Comparison of ENCODE assay signal across 20 cellular contexts in the genomic region with DNA sequence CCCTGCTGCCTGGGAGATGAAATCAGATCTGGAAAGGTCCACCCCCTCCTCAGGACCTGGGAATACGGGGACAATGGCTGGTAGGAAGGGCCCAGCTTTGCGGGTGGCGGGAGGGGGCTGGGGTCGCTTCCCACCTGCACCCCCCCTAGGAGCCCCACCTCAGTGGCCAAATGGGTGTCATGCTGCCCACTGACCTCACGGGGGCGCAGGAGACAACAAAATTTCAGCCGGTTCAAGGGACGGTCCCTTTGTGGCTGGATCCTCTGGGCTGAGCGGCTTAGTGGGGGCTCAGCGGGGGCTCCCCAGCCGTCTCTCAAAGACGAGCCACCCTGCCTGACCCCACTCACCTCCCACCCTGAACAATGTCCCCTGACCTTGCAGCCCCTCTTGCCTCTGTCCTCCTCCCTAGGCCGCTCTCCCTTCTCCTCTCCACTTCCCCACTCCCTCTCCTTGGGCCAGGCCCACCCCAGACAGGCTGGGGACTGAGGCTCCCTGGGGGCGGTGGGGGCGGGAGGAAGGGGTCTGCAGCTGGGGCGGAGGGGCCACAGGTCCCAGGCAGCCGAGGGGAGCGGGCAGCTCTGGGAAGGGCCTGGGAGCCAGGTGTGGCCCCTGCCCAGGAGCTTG. TPM values are rescaled to one million over a fixed set of nuclear protein-coding genes. Genes with fewer than 3 reads are reported as not detected.
DNase-seq lines count a peak whose midpoint lies in the region; ATAC-seq, FAIRE-seq and TF ChIP-seq lines count a peak whose summit lies in the region.
"Had no signal": no experiment of that assay in that cellular context is flagged by ENCODE, and none has a peak within 500 bp of the region (broad histone marks: within the 10 kb centered on the region; RNA-seq: fewer than 3 reads in every experiment).

No MANE protein-coding gene starts in this region.

- no peak overlapping the region for H3K4me3 ChIP-seq in keratinocyte (ENCODE audit: control insufficient read depth in 2 of 3, extremely low read depth in 1 of 3, insufficient read depth in 2 of 3, low read depth in 1 of 3, low read length in 3 of 3)
- H3K4me3 ChIP-seq: lung, spleen, thyroid gland had no signal

- H3K9me3 Mint-ChIP-seq in activated T-cell treated with anti-CD3 and anti-CD28 coated beads, Interleukin-2, amount 50 U/mL, for 4 hours, result no peaks in the 10 kb centered on the region
- no peaks in the 10 kb centered on the region for H3K9me3 Mint-ChIP-seq in T-cell
- no peaks in the 10 kb centered on the region for H3K9me3 Mint-ChIP-seq in stimulated activated effector memory CD8-positive, alpha-beta T cell treated with anti-CD3 and anti-CD28 coated beads, Interleukin-12 subunit alpha, Interleukin-12 subunit beta, amount 100 ng/mL, for 72 hours
- H3K9me3 Mint-ChIP-seq: nephron had no signal

- CTCF ChIA-PET in T-cell (lab: Charles Lee), result interaction anchor here (0.6 to 5.5 kb wide), 7 partner anchors 112 to 385 kb away, joined by 3 to 41 read pairs (median 6); no protein-coding TSS in a partner anchor

- dilution Hi-C loops in keratinocyte (cut with MboI; ENCODE audit: extremely low pct_ligation_motif_present, low sequenced_read_pairs), result no loop called here

- no peaks in the 10 kb centered on the region for H3K9me1 ChIP-seq in keratinocyte (ENCODE audit: control insufficient read depth, extremely low read depth, insufficient read depth, low read length)

- no peaks in the 10 kb centered on the region for H3K36me3 Mint-ChIP-seq in activated T-cell treated with anti-CD3 and anti-CD28 coated beads, Interleukin-2, amount 50 U/mL, for 4 hours (ENCODE audit: insufficient read depth)
- no peaks in the 10 kb centered on the region for H3K36me3 Mint-ChIP-seq in T-cell
- no peaks in the 10 kb centered on the region for H3K36me3 Mint-ChIP-seq in stimulated activated effector memory CD8-positive, alpha-beta T cell treated with anti-CD3 and anti-CD28 coated beads, Interleukin-12 subunit alpha, Interleukin-12 subunit beta, amount 100 ng/mL, for 72 hours

- POLR2A ChIA-PET in T-cell (lab: Charles Lee), result interaction anchor here in 1 of 2 donors (0.6 kb wide), 1 partner anchor 109 kb away, joined by 5 read pairs; no protein-coding TSS in a partner anchor

- no peak overlapping the region for H3K9ac ChIP-seq in keratinocyte (ENCODE audit: control insufficient read depth, extremely low read depth, insufficient read depth, low read length)

- no peaks in the 10 kb centered on the region for H3K79me2 ChIP-seq in keratinocyte (ENCODE audit: control insufficient read depth, insufficient read depth, low read length)

- H3K27me3 ChIP-seq in keratinocyte (ENCODE audit: control insufficient read depth, extremely low read depth, insufficient read depth, low read length), result no peaks in the 10 kb centered on the region
- H3K27me3 ChIP-seq: spleen, thyroid gland had no signal

- H4K20me1 ChIP-seq in keratinocyte (ENCODE audit: control insufficient read depth, extremely low read depth, insufficient read depth, low read length), result no peaks in the 10 kb centered on the region

- peak; percentile 48 for FAIRE-seq in keratinocyte (lab: Jason Lieb, UNC)

- no peak overlapping the region for H3K4me2 ChIP-seq in keratinocyte (ENCODE audit: control insufficient read depth, extremely low read depth, insufficient read depth, low read depth, low read length)

- no peak overlapping the region for H3K27ac ChIP-seq in keratinocyte (ENCODE audit: control insufficient read depth, insufficient read depth, low read length)
- H3K27ac ChIP-seq: spleen, thyroid gland had no signal

- H3K27ac Mint-ChIP-seq in T-cell, result no peak overlapping the region
- H3K27ac Mint-ChIP-seq in stimulated activated effector memory CD8-positive, alpha-beta T cell treated with anti-CD3 and anti-CD28 coated beads, Interleukin-12 subunit alpha, Interleukin-12 subunit beta, amount 100 ng/mL, for 72 hours, result no peak overlapping the region
- H3K27ac Mint-ChIP-seq: nephron, progenitor cell of endocrine pancreas had no signal

- peak; percentile 58 to 74 for ATAC-seq in activated T-cell treated with anti-CD3 and anti-CD28 coated beads, Interleukin-2, amount 50 U/mL, for 4 hours
- ATAC-seq in T-cell (replicated peaks in 1 of 4) (peak; percentile 44 to 63 (median 53)), HG02973 (IDR thresholded peaks at IDR 0.05; ENCODE audit: unreplicated experiment) (no peak)
- ATAC-seq in stimulated activated effector memory CD8-positive, alpha-beta T cell treated with anti-CD3 and anti-CD28 coated beads, Interleukin-12 subunit alpha, Interleukin-12 subunit beta, amount 100 ng/mL, for 72 hours, result peak; percentile 55

- H2AFZ ChIP-seq in keratinocyte (ENCODE audit: control insufficient read depth, low read length), result no peak overlapping the region

- DNase-seq in activated T-cell treated with anti-CD3 and anti-CD28 coated beads, Interleukin-2, amount 50 U/mL, for 4 hours, result no peak
- DNase-seq in activated T-cell treated with anti-CD3 and anti-CD28 coated beads for 4 hours (no peak), T-cell (no peak), keratinocyte (ENCODE audit: low read depth, low spot score) (no peak), NCI-H2227 treated with DMSO at 0.1 percent for 48 hours (lab: John Stamatoyannopoulos, UW) (no peak), DMS 273 treated with DMSO at 0.1 percent for 48 hours (lab: John Stamatoyannopoulos, UW) (no peak)
- DNase-seq in stimulated activated effector memory CD8-positive, alpha-beta T cell treated with anti-CD3 and anti-CD28 coated beads, Interleukin-12 subunit alpha, Interleukin-12 subunit beta, amount 100 ng/mL, for 72 hours (ENCODE audit: low spot score in 2 of 2), result no peak
- DNase-seq: activated CD4-positive, CD25-positive, alpha-beta regulatory T cell; amygdala; C1 segment of cervical spinal cord; NCI-H1436; NCI-H226; spleen; thyroid gland had no signal

- no peaks in the 10 kb centered on the region for H3K4me1 Mint-ChIP-seq in activated T-cell treated with anti-CD3 and anti-CD28 coated beads, Interleukin-2, amount 50 U/mL, for 4 hours (ENCODE audit: low read depth)
- H3K4me1 Mint-ChIP-seq in T-cell, result no peaks in the 10 kb centered on the region
- H3K4me1 Mint-ChIP-seq in stimulated activated effector memory CD8-positive, alpha-beta T cell treated with anti-CD3 and anti-CD28 coated beads, Interleukin-12 subunit alpha, Interleukin-12 subunit beta, amount 100 ng/mL, for 72 hours, result no peaks in the 10 kb centered on the region
- H3K4me1 Mint-ChIP-seq: nephron had no signal

- H3K36me3 ChIP-seq in keratinocyte (ENCODE audit: control insufficient read depth in 2 of 2, extremely low read depth in 1 of 2, insufficient read depth in 2 of 2, low read length in 2 of 2), result no peaks in the 10 kb centered on the region
- H3K36me3 ChIP-seq: spleen, thyroid gland had no signal

- H3K4me3 Mint-ChIP-seq in activated T-cell treated with anti-CD3 and anti-CD28 coated beads, Interleukin-2, amount 50 U/mL, for 4 hours, result no peak overlapping the region
- H3K4me3 Mint-ChIP-seq in T-cell, result no peak overlapping the region
- no peak overlapping the region for H3K4me3 Mint-ChIP-seq in stimulated activated effector memory CD8-positive, alpha-beta T cell treated with anti-CD3 and anti-CD28 coated beads, Interleukin-12 subunit alpha, Interleukin-12 subunit beta, amount 100 ng/mL, for 72 hours
- H3K4me3 Mint-ChIP-seq: nephron had no signal

- H3K27me3 Mint-ChIP-seq in activated T-cell treated with anti-CD3 and anti-CD28 coated beads, Interleukin-2, amount 50 U/mL, for 4 hours (ENCODE audit: low read depth), result no peaks in the 10 kb centered on the region
- no peaks in the 10 kb centered on the region for H3K27me3 Mint-ChIP-seq in T-cell
- H3K27me3 Mint-ChIP-seq: progenitor cell of endocrine pancreas had no signal

- H3K4me1 ChIP-seq in keratinocyte (ENCODE audit: control insufficient read depth, extremely low read depth, insufficient read depth, low read length), result no peaks in the 10 kb centered on the region
- H3K4me1 ChIP-seq: spleen, thyroid gland had no signal

- no peaks in the 10 kb centered on the region for H3K9me3 ChIP-seq in keratinocyte (ENCODE audit: control insufficient read depth, low read depth, low read length)
- H3K9me3 ChIP-seq: spleen, thyroid gland had no signal

- no peak for TF ChIP-seq CTCF in keratinocyte (optimal IDR thresholded peaks at IDR 0.05 in 1 of 3, IDR thresholded peaks at IDR 0.05 in 1 of 3, conservative IDR thresholded peaks at IDR 0.05 in 1 of 3; ENCODE audit: extremely low read depth in 1 of 3, insufficient read depth in 2 of 3, low read length in 3 of 3)

RNA-seq across cellular contexts. Expression of gene H19, which starts 39.3 kb away (rescaled TPM):
- total RNA-seq in activated T-cell treated with anti-CD3 and anti-CD28 coated beads, Interleukin-2, amount 50 U/mL, for 4 hours, result 1 to 10 TPM in 1 of 3 donors, under 1 TPM in 2; 0.54 to 1.5 (median 0.79) TPM
- total RNA-seq in T-cell, result 1 to 10 TPM in 3 of 5 donors, not detected in 2; 1.7 to 2.3 (median 2.0) TPM
- 1.9 to 26.9 TPM (median 15.6 TPM) in 3 replicates for polyA plus RNA-seq in keratinocyte
- 8.1 TPM for polyA plus RNA-seq in keratinocyte (2011; ENCODE audit: low read depth)
- polyA plus RNA-seq in keratinocyte (2011; cell fraction: cytosol; rRNA removed), result 4.3 and 7.7 TPM in 2 replicates
- 3.3 and 6.4 TPM in 2 replicates for polyA plus RNA-seq in keratinocyte (2011; cell fraction: nucleus; rRNA removed)
- polyA plus RNA-seq in keratinocyte (2012; ENCODE audit: low replicate concordance), result 4.8 and 7.3 TPM in 2 replicates
- polyA minus RNA-seq in keratinocyte, result 2.0 to 8.4 TPM (median 4.5 TPM) in 3 replicates
- 7.9 TPM for polyA minus RNA-seq in keratinocyte (2011; cell fraction: cytosol; rRNA and poly(A)+ RNA removed)
- polyA minus RNA-seq in keratinocyte (2011; cell fraction: nucleus; rRNA and poly(A)+ RNA removed), result 0.47 and 1.7 TPM in 2 replicates
- total RNA-seq: A673; activated CD8-positive, alpha-beta memory T cell treated with anti-CD3 and anti-CD28 coated beads for 36 hours had no signal
